ENCODE assay signal across 10 cellular contexts in the genomic region with DNA sequence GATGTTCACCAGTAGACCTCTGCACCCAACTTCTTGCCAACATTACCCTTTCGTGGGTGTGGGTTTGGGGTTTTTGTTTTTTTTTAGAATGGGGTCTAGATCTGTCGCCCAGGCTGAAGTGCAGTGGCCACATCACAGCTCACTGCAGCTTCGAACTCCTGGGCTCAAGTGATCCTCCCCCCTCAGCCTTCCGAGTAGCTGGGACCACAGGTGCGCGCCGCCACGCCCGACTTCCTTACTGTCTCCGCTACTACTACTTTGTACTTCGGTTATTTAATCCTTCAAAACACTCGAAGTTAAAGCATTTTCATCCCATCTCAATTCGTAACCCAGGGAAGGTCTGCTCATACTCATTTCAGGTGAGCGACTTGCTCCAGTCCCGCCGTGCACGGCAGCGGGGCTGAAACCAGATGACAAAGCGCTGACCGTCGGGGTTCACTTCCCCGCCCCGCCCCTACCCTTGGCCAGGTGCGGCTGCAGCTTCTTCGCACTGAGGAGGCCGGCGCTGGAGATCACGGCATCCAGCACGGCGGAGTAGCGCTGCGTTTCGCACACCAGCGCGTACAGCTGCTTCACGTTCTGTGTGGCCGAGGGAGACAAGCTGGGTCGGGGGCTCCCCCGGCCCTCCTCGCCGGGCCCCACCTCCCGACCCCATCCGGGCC. TPM values are rescaled to one million over a fixed set of nuclear protein-coding genes. Genes with fewer than 3 reads are reported as not detected.
A peak's percentile ranks its signal among the peaks of the same experiment; 100 is the strongest.
DNase-seq lines count a peak whose midpoint lies in the region; ATAC-seq and TF ChIP-seq lines count a peak whose summit lies in the region.
"Not testable (repeated sequence)": the region's sequence is repeated elsewhere in the genome, so short reads cannot be mapped to it uniquely, and the experiment has no call there.
"Had no signal": no experiment of that assay in that cellular context is flagged by ENCODE, and none has a peak within 500 bp of the region (broad histone marks: within the 10 kb centered on the region; RNA-seq: fewer than 3 reads in every experiment).

No MANE protein-coding gene starts in this region.

- not testable (repeated sequence) for H3K4me1 Mint-ChIP-seq in neural progenitor cell

- ATAC-seq in GM18520 (IDR thresholded peaks at IDR 0.05; ENCODE audit: unreplicated experiment) (peak; percentile 30), GM21576 (IDR thresholded peaks at IDR 0.05; ENCODE audit: unreplicated experiment) (peak; percentile 45), HG03039 (IDR thresholded peaks at IDR 0.05; ENCODE audit: unreplicated experiment) (peak; percentile 34), aorta (ENCODE audit: low FRiP score) (peak; percentile 28)

- not testable (repeated sequence) for H3K9me3 ChIP-seq in adipocyte (ENCODE audit: control insufficient read depth, low read length); cardiac muscle cell (ENCODE audit: low read depth); neural progenitor cell (ENCODE audit: low read depth); aorta (ENCODE audit: control insufficient read depth, low read length)

- H3K36me3 ChIP-seq in KMS-11 (ENCODE audit: insufficient read depth); adipocyte (ENCODE audit: control insufficient read depth, insufficient read depth, low read length, severe bottlenecking); cardiac muscle cell; neural progenitor cell; aorta (ENCODE audit: control insufficient read depth in 1 of 2, insufficient read depth in 2 of 2, low read length in 1 of 2): not testable (repeated sequence)

- H3K36me3 Mint-ChIP-seq in neural progenitor cell: not testable (repeated sequence)

- not testable (repeated sequence) for DNase-seq in adipocyte (ENCODE audit: low read depth); cardiac muscle cell (ENCODE audit: low read depth in 1 of 2, low spot score in 1 of 2); neural progenitor cell (ENCODE audit: low spot score); aorta

- not testable (repeated sequence) for H3K27me3 ChIP-seq in KMS-11 (ENCODE audit: insufficient read depth, low read depth); adipocyte (replicated peaks; ENCODE audit: control insufficient read depth, insufficient read depth, low read length); cardiac muscle cell; neural progenitor cell; aorta (ENCODE audit: control insufficient read depth in 1 of 2, insufficient read depth in 2 of 2, low read length in 1 of 2)

- 0% methylated on average over 2 to 4 of the region's 43 CpGs for WGBS in aorta, 2 donors

- not testable (repeated sequence) for H3K27me3 Mint-ChIP-seq in neural progenitor cell (ENCODE audit: insufficient read depth, low read depth)

- H3F3A ChIP-seq in neural progenitor cell (ENCODE audit: low read depth): not testable (repeated sequence)

- not testable (repeated sequence) for H3K4me3 Mint-ChIP-seq in neural progenitor cell

- TF ChIP-seq CTCF in KMS-11 (conservative IDR thresholded peaks at IDR 0.05; ENCODE audit: low read depth, low read length); cardiac muscle cell (IDR thresholded peaks at IDR 0.05; ENCODE audit: low read depth, low read length); neural progenitor cell (IDR thresholded peaks at IDR 0.05): not testable (repeated sequence)

- H3K27ac ChIP-seq in KMS-11; cardiac muscle cell; neural progenitor cell; aorta (ENCODE audit: low read depth in 1 of 2, low read length in 2 of 2): not testable (repeated sequence)

- not testable (repeated sequence) for H3K9ac ChIP-seq in KMS-11; adipocyte (ENCODE audit: low read length); neural progenitor cell

- H3K4me2 ChIP-seq in KMS-11 (peak overlapping the region; percentile 60; the same call in 1 of the 2 replicates), neural progenitor cell (peak overlapping the region; percentile 81)

- not testable (repeated sequence) for H3K4me1 ChIP-seq in KMS-11 (ENCODE audit: low read depth, poor library complexity, severe bottlenecking); adipocyte (ENCODE audit: control insufficient read depth, insufficient read depth, low read length); cardiac muscle cell (ENCODE audit: low read depth); neural progenitor cell; aorta (ENCODE audit: control insufficient read depth in 1 of 2, insufficient read depth in 2 of 2, low read length in 2 of 2)

- H3K27ac Mint-ChIP-seq in neural progenitor cell: not testable (repeated sequence)

- H3K79me2 ChIP-seq in KMS-11 (ENCODE audit: insufficient read depth, low read depth); neural progenitor cell (ENCODE audit: low read depth): not testable (repeated sequence)

- not testable (repeated sequence) for H4K20me1 ChIP-seq in KMS-11 (ENCODE audit: insufficient read depth); neural progenitor cell (ENCODE audit: low read depth)

- H3K9me3 Mint-ChIP-seq in neural progenitor cell: not testable (repeated sequence)

- intact Hi-C loops in aorta (cut with DNase I): not testable (repeated sequence)

- not testable (repeated sequence) for H3K4me3 ChIP-seq in KMS-11 (IDR thresholded peaks at IDR 0.05; ENCODE audit: insufficient read depth, low read depth, low read length); aorta (ENCODE audit: low read length in 2 of 2)
- H3K4me3 ChIP-seq in adipocyte (ENCODE audit: low read length) (peak overlapping the region; percentile 63), cardiac muscle cell (peak overlapping the region; percentile 33), neural progenitor cell (peak overlapping the region; percentile 48)

- not testable (repeated sequence) for H2AFZ ChIP-seq in KMS-11 (ENCODE audit: low read depth); neural progenitor cell (replicated peaks)

RNA-seq across cellular contexts. Expression of a gene that starts 15.2 kb away (rescaled TPM):
- total RNA-seq in cardiac muscle cell: 2.0 and 5.2 TPM in 2 replicates
- polyA plus RNA-seq in cardiac muscle cell: 3.1 and 5.1 TPM in 2 replicates
- 0.15 and 0.36 TPM in 2 replicates for total RNA-seq in neural progenitor cell (ENCODE audit: low replicate concordance)
- total RNA-seq in aorta: under 1 TPM; 0.69 to 0.84 TPM
- not detected for polyA plus RNA-seq in aorta
- total RNA-seq: Daoy had no signal
- polyA plus RNA-seq: H1 had no signal

RNA-seq across cellular contexts. Expression of a gene that starts 29.1 kb away (rescaled TPM):
- total RNA-seq in cardiac muscle cell: 9.5 and 16.1 TPM in 2 replicates
- polyA plus RNA-seq in cardiac muscle cell: 16.6 and 18.3 TPM in 2 replicates
- 5.8 and 10.4 TPM in 2 replicates for total RNA-seq in neural progenitor cell (ENCODE audit: low replicate concordance)
- 10 to 100 TPM; 31.3 to 31.9 TPM for total RNA-seq in aorta
- polyA plus RNA-seq in aorta: 10 to 100 TPM in 1 of 2 donors, 1 to 10 TPM in 1; 7.6 to 15.7 TPM
